In the genomic region with DNA sequence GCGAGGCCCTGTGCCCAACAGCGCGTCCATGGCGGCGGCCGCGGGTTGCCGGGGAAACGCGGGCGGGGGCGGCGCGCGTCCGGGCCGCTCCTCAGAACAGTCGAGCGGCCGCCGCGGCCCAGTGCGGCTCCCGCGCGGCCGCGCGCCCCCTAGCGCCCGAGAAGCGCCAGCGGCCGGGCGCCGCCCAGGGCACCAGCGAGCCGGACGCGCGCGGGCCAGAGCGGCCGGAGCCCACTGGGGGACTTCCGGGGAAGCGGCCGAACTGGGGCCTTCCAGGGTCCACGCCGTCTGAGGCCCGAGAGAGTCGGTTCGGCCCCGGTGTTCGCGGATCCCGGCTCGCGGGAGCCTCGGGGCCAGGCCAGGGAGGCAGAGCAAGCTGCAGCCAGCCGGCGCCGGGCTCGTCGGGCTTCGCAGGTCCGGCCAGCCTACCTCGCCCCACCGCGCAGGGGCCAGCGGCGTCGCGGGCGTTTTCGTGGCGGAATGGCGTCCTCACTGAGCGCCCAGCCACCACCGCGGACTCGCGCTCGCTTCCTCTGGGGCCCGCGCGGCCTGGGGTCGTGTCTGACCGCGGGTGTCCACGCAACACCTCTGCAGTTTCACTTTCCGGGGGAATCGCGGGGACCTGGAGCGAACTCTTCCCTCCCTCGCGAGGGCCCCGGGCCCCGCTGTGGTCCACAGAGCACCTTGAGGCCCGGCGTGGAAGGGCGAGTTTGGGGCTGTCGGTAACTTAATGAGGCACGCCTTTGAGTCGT, we compare ENCODE assay signal across 8 cellular contexts. TPM values are rescaled to one million over a fixed set of nuclear protein-coding genes. Genes with fewer than 3 reads are reported as not detected.
DNase-seq lines count a peak whose midpoint lies in the region; ATAC-seq and TF ChIP-seq lines count a peak whose summit lies in the region.

A gene with protein sequence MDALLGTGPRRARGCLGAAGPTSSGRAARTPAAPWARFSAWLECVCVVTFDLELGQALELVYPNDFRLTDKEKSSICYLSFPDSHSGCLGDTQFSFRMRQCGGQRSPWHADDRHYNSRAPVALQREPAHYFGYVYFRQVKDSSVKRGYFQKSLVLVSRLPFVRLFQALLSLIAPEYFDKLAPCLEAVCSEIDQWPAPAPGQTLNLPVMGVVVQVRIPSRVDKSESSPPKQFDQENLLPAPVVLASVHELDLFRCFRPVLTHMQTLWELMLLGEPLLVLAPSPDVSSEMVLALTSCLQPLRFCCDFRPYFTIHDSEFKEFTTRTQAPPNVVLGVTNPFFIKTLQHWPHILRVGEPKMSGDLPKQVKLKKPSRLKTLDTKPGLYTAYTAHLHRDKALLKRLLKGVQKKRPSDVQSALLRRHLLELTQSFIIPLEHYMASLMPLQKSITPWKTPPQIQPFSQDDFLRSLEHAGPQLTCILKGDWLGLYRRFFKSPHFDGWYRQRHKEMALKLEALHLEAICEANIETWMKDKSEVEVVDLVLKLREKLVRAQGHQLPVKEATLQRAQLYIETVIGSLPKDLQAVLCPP (minus strand): TSS at position 54 of the 752 bp plus-strand sequence. CDS start 24 bp downstream, at position 30.

- DNase-seq in NCI-H1417 (lab: John Stamatoyannopoulos, UW) (peak; percentile 57 to 84 (median 82)), NCI-H1417 treated with DMSO at 0.1 percent for 48 hours (lab: John Stamatoyannopoulos, UW) (no peak), NCI-H2171 (lab: John Stamatoyannopoulos, UW) (peak; percentile 72), chondrocyte (ENCODE audit: low spot score) (no peak)
- peak; percentile 81 for DNase-seq in activated CD4-positive, CD25-positive, alpha-beta regulatory T cell treated with anti-CD3 and anti-CD28 coated beads, Interleukin-2, amount 50 U/mL, for 72 hours
- DNase-seq in stimulated activated CD4-positive, alpha-beta T cell treated with anti-CD3 and anti-CD28 coated beads, Interleukin-1b, Interleukin-23, amount 100 ng/mL, for 4 hours (ENCODE audit: low read depth in 2 of 2): peak; percentile 44 to 74

- H3K4me3 Mint-ChIP-seq in chondrocyte (ENCODE audit: unreplicated experiment): peak within 1 kb of the TSS; percentile 81

- no peaks in the 10 kb centered on the region for H3K27me3 ChIP-seq in layer of hippocampus (ENCODE audit: control insufficient read depth, insufficient read depth, low read length)

- TF ChIP-seq CTCF in chondrocyte (IDR thresholded peaks at IDR 0.05): peak; percentile 75

- H3K27ac ChIP-seq in layer of hippocampus (ENCODE audit: low read depth, low read length): peak within 1 kb of the TSS; percentile 89

- no peaks in the 10 kb centered on the region for H3K9me3 Mint-ChIP-seq in chondrocyte (ENCODE audit: low read depth)

- peak within 1 kb of the TSS; percentile 77 for H3K27ac Mint-ChIP-seq in chondrocyte (ENCODE audit: unreplicated experiment)

- H3K4me1 Mint-ChIP-seq in chondrocyte (ENCODE audit: low read depth): peaks cover 31% of the 10 kb centered on the region

- H3K36me3 Mint-ChIP-seq in chondrocyte (ENCODE audit: low read depth): no peaks in the 10 kb centered on the region

- ATAC-seq in HG02870 (IDR thresholded peaks at IDR 0.05; ENCODE audit: unreplicated experiment): peak; percentile 70

- no peaks in the 10 kb centered on the region for H3K27me3 Mint-ChIP-seq in chondrocyte (ENCODE audit: low read depth)

RNA-seq across cellular contexts. Expression of the gene that starts here (rescaled TPM):
- total RNA-seq in chondrocyte: 7.7 to 8.8 TPM (median 8.1 TPM) in 3 replicates

Comparison
In these comparisons a context has a peak if more than half of its experiments do, and no peak if none do; other contexts are left out.
1. DNase-seq: peak in NCI-H1417 (3 of 3), NCI-H2171 (single experiment), activated CD4-positive, CD25-positive, alpha-beta regulatory T cell treated with anti-CD3 and anti-CD28 coated beads, Interleukin-2, amount 50 U/mL, for 72 hours (single experiment) and stimulated activated CD4-positive, alpha-beta T cell treated with anti-CD3 and anti-CD28 coated beads, Interleukin-1b, Interleukin-23, amount 100 ng/mL, for 4 hours (2 of 2); none in NCI-H1417 treated with DMSO at 0.1 percent for 48 hours (single experiment) and chondrocyte (single experiment).